10 cellular contexts compared by ENCODE assay signal in the genomic region with DNA sequence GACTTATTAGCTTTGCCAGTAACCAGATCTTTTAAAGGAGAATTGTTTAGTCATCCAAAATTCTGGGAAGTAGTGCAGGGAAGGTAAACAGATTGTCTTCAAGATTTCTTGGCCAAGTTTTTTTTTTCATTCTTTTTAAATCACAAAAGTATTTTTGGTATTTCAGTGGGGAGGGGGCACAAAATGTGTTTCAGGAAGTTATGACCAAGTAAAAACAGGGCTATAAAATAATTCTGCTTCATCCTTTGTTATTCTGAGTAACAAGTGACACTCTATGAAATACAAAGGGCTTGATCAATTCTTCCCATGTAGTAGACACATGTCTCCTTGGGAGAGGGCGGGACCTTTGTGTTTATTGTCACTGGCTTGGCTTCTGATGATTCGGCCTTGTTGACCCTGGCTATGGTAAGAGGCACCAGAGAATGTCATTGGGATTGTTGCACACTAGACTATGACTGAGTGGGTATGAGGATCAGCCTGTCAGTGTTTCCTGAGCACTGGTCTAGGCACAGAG. TPM values are rescaled to one million over a fixed set of nuclear protein-coding genes. Genes with fewer than 3 reads are reported as not detected.
DNase-seq lines count a peak whose midpoint lies in the region; ATAC-seq and TF ChIP-seq lines count a peak whose summit lies in the region.
"Had no signal": no experiment of that assay in that cellular context is flagged by ENCODE, and none has a peak within 500 bp of the region (broad histone marks: within the 10 kb centered on the region; RNA-seq: fewer than 3 reads in every experiment).

No MANE protein-coding gene starts in this region.

- H3K27me3 Mint-ChIP-seq in chondrocyte (ENCODE audit: low read depth) (no peaks in the 10 kb centered on the region), nephron progenitor cell (ENCODE audit: low read depth, poor library complexity) (peaks cover 4% of the 10 kb centered on the region)

- H3K4me3 ChIP-seq in AG10803 (ENCODE audit: low read length): no peak overlapping the region

- H3K4me1 Mint-ChIP-seq in chondrocyte (ENCODE audit: low read depth): peaks cover 86% of the 10 kb centered on the region
- peaks cover 62% of the 10 kb centered on the region for H3K4me1 Mint-ChIP-seq in nephron progenitor cell

- H3K36me3 Mint-ChIP-seq in chondrocyte (ENCODE audit: low read depth) (peaks cover 2% of the 10 kb centered on the region), nephron progenitor cell (ENCODE audit: low read depth) (peaks cover 7% of the 10 kb centered on the region)

- H3K27ac Mint-ChIP-seq in chondrocyte (ENCODE audit: unreplicated experiment) (peak overlapping the region; percentile 85), nephron progenitor cell (peak overlapping the region; percentile 20)

- H3K9me3 Mint-ChIP-seq in chondrocyte (ENCODE audit: low read depth): no peaks in the 10 kb centered on the region
- no peaks in the 10 kb centered on the region for H3K9me3 Mint-ChIP-seq in nephron progenitor cell

- DNase-seq in AG10803 (ENCODE audit: low read depth) (peak; percentile 66), chondrocyte (ENCODE audit: low spot score) (no peak), nephron progenitor cell (no peak), NOMO-1 treated with DMSO at 0.1 percent for 48 hours (lab: John Stamatoyannopoulos, UW; ENCODE audit: unreplicated experiment) (no peak), NCI-H2227 (lab: John Stamatoyannopoulos, UW; ENCODE audit: unreplicated experiment) (no peak), hypothalamus (lab: John Stamatoyannopoulos, UW) (no peak)
- DNase-seq: activated CD4-positive, alpha-beta T cell treated with anti-CD3 and anti-CD28 coated beads for 1 hour; foreskin keratinocyte had no signal

- ATAC-seq in HG03432 (IDR thresholded peaks at IDR 0.05; ENCODE audit: unreplicated experiment) (peak; percentile 6), HG02610 (IDR thresholded peaks at IDR 0.05; ENCODE audit: unreplicated experiment) (no peak)
- ATAC-seq: foreskin keratinocyte had no signal

- TF ChIP-seq CTCF in AG10803 (conservative IDR thresholded peaks at IDR 0.05; ENCODE audit: low read length): no peak
- TF ChIP-seq CTCF in chondrocyte (IDR thresholded peaks at IDR 0.05): no peak
- no peak for TF ChIP-seq CTCF in nephron progenitor cell (IDR thresholded peaks at IDR 0.05)

- H3K4me3 Mint-ChIP-seq in chondrocyte (ENCODE audit: unreplicated experiment) (peak overlapping the region; percentile 34), nephron progenitor cell (peak overlapping the region; percentile 23)

RNA-seq across cellular contexts. Expression of gene SUSD6, which starts 55.4 kb away (rescaled TPM):
- total RNA-seq in chondrocyte: 49.1 to 51.6 TPM (median 49.3 TPM) in 3 replicates
